8 cellular contexts compared by ENCODE assay signal in the genomic region with DNA sequence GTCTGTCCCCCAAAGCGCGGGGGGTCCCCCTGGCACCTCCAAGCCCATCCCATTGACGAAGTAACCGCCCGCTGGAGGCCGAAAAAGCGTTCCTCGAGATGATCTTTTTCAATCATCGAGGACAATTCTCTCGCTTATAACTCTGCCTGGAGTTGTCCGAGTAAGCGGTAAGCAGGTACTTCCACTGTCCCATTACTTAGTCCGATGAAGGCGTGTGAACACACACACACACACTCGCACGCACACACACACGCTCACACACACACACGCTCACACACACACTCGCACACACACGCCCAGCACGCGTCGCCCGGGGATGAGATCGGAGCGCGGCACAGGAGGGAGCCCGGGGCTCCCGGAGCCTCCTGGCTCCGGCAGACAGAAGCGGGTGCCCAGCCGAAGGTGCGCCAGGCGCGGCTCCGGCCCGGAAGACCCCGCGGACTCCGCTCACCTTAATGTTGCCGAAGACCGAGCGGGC. TPM values are rescaled to one million over a fixed set of nuclear protein-coding genes. Genes with fewer than 3 reads are reported as not detected.
DNase-seq lines count a peak whose midpoint lies in the region; ATAC-seq and TF ChIP-seq lines count a peak whose summit lies in the region.

No MANE protein-coding gene starts in this region.

- H3K36me3 ChIP-seq in RWPE2 (ENCODE audit: low read depth) (no peaks in the 10 kb centered on the region), trophoblast cell (ENCODE audit: control insufficient read depth in 1 of 2, insufficient read depth in 2 of 2, low read length in 2 of 2) (peaks cover 1 to 2% of the 10 kb centered on the region in 2 experiments)

- peak overlapping the region; percentile 35 for H4K12ac ChIP-seq in trophoblast cell (ENCODE audit: low read depth, low read length)

- H4K8ac ChIP-seq in trophoblast cell (ENCODE audit: low read depth, low read length): peak overlapping the region; percentile 3

- peak overlapping the region; percentile 96 for H3K14ac ChIP-seq in trophoblast cell (ENCODE audit: low read length)

- WGBS in trophoblast cell (ENCODE audit: extremely low coverage, insufficient coverage, insufficient read length): no CpG with 5 or more reads among the region's 43 CpGs

- peak overlapping the region; percentile 57 for H2AFZ ChIP-seq in trophoblast cell (ENCODE audit: insufficient read depth, low read length, poor library complexity)

- peak overlapping the region; percentile 95 for H4K91ac ChIP-seq in trophoblast cell (ENCODE audit: low read depth, low read length)

- H3K9ac ChIP-seq in trophoblast cell (ENCODE audit: low read length): peak overlapping the region; percentile 92

- H2BK12ac ChIP-seq in trophoblast cell (ENCODE audit: low read length): peak overlapping the region; percentile 74

- H3K27ac ChIP-seq in RWPE2 (ENCODE audit: poor library complexity, severe bottlenecking) (peak overlapping the region; percentile 32), trophoblast cell (ENCODE audit: low read depth, low read length) (peak overlapping the region; percentile 76)

- DNase-seq in GM12865 (ENCODE audit: low read depth) (no peak), RWPE2 (ENCODE audit: low spot score) (no peak), glomerular visceral epithelial cell (ENCODE audit: extremely low spot score) (peak; percentile 25), trophoblast cell (peak in 1 of 2 donors; percentile 33), Ammon's horn (ENCODE audit: low spot score) (no peak)

- H3K4me3 ChIP-seq in GM12865 (ENCODE audit: low read depth, low read length): peak overlapping the region; percentile 20
- H3K4me3 ChIP-seq in RWPE2 (ENCODE audit: severe bottlenecking): peak overlapping the region; percentile 70
- peak overlapping the region; percentile 99 for H3K4me3 ChIP-seq in trophoblast cell (ENCODE audit: low read depth, low read length)

- H2BK120ac ChIP-seq in trophoblast cell (ENCODE audit: insufficient read depth, low read length, poor library complexity): peak overlapping the region; percentile 90

- H3K4me2 ChIP-seq in trophoblast cell (ENCODE audit: low read length): peak overlapping the region; percentile 79

- peaks cover 14% of the 10 kb centered on the region for H3K79me2 ChIP-seq in trophoblast cell (ENCODE audit: control insufficient read depth, insufficient read depth, low read length, poor library complexity)

- no peak for TF ChIP-seq CTCF in GM12865 (IDR thresholded peaks at IDR 0.05; ENCODE audit: insufficient read depth, low read depth, low read length, missing control alignments)
- TF ChIP-seq CTCF in RWPE2 (IDR thresholded peaks at IDR 0.05; ENCODE audit: poor library complexity, severe bottlenecking): no peak

- H3K4me1 ChIP-seq in RWPE2 (ENCODE audit: insufficient read depth, poor library complexity, severe bottlenecking) (no peaks in the 10 kb centered on the region), trophoblast cell (ENCODE audit: control insufficient read depth in 1 of 2, insufficient read depth in 2 of 2, low read length in 2 of 2) (peaks cover 17 to 23% of the 10 kb centered on the region in 2 experiments)

- peak overlapping the region; percentile 53 for H2BK5ac ChIP-seq in trophoblast cell (ENCODE audit: low read depth, low read length, poor library complexity)

- no peak overlapping the region for H2AK5ac ChIP-seq in trophoblast cell (ENCODE audit: low read length)

- H3K4ac ChIP-seq in trophoblast cell (ENCODE audit: low read depth, low read length): peak overlapping the region; percentile 78

- peak overlapping the region; percentile 55 for H3K23ac ChIP-seq in trophoblast cell (ENCODE audit: low read length)

- ATAC-seq in RWPE2 (ENCODE audit: low read depth): peak; percentile 57
- ATAC-seq in HG02759 (IDR thresholded peaks at IDR 0.05; ENCODE audit: unreplicated experiment): no peak
- no peak for ATAC-seq in HG03025 (IDR thresholded peaks at IDR 0.05; ENCODE audit: low FRiP score, unreplicated experiment)
- no peak for ATAC-seq in HG03442 (IDR thresholded peaks at IDR 0.05; ENCODE audit: unreplicated experiment)

- peaks cover 26% of the 10 kb centered on the region for H3K79me1 ChIP-seq in trophoblast cell (ENCODE audit: low read length)

- H3K27me3 ChIP-seq in RWPE2 (ENCODE audit: insufficient read depth, poor library complexity, severe bottlenecking): no peaks in the 10 kb centered on the region
- H3K27me3 ChIP-seq in trophoblast cell (ENCODE audit: insufficient read depth, low read length): no peaks in the 10 kb centered on the region

- H3K9me3 ChIP-seq in RWPE2 (ENCODE audit: severe bottlenecking): no peaks in the 10 kb centered on the region
- no peaks in the 10 kb centered on the region for H3K9me3 ChIP-seq in trophoblast cell (ENCODE audit: insufficient read depth, low read depth, low read length)

- H3K18ac ChIP-seq in trophoblast cell (ENCODE audit: low read length): peak overlapping the region; percentile 100

RNA-seq across cellular contexts. Expression of a gene that starts 0.4 kb away (rescaled TPM):
- 416 and 421 TPM in 2 replicates for polyA plus RNA-seq in trophoblast cell (2013)

Comparison
In these comparisons a context has a peak if more than half of its experiments do, and no peak if none do; other contexts are left out.
1. H3K4me3 ChIP-seq: peak in every context shown above with its lines; median percentile 99 in trophoblast cell; 70 in RWPE2; 20 in GM12865.